1 cellular context compared by ENCODE assay signal in the genomic region with DNA sequence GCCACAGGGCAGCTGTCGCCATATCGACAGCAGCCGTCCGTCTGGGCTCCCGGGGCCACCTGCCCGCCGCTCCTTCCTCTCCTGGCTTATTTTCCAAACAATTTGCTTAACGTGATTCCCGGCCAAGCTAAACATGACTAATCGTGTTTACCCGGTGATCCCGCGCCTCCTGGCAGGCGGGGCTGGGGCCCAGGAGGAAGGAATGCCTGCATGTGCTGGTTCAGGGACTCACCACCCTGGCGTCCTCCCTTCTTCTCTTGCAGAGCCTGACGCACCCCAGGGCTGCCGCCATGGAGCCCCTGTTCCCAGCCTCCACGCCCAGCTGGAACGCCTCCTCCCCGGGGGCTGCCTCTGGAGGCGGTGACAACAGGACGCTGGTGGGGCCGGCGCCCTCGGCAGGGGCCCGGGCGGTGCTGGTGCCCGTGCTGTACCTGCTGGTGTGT.
A peak's percentile ranks its signal among the peaks of the same experiment; 100 is the strongest.
TF ChIP-seq lines count a peak whose summit lies in the region.

No MANE protein-coding gene starts in this region.

TF ChIP-seq in HepG2, 621 proteins besides CTCF, POLR2A, EP300 and RAD21 (continued from another document and continues in another):
- TF ChIP-seq, protein P1, sequence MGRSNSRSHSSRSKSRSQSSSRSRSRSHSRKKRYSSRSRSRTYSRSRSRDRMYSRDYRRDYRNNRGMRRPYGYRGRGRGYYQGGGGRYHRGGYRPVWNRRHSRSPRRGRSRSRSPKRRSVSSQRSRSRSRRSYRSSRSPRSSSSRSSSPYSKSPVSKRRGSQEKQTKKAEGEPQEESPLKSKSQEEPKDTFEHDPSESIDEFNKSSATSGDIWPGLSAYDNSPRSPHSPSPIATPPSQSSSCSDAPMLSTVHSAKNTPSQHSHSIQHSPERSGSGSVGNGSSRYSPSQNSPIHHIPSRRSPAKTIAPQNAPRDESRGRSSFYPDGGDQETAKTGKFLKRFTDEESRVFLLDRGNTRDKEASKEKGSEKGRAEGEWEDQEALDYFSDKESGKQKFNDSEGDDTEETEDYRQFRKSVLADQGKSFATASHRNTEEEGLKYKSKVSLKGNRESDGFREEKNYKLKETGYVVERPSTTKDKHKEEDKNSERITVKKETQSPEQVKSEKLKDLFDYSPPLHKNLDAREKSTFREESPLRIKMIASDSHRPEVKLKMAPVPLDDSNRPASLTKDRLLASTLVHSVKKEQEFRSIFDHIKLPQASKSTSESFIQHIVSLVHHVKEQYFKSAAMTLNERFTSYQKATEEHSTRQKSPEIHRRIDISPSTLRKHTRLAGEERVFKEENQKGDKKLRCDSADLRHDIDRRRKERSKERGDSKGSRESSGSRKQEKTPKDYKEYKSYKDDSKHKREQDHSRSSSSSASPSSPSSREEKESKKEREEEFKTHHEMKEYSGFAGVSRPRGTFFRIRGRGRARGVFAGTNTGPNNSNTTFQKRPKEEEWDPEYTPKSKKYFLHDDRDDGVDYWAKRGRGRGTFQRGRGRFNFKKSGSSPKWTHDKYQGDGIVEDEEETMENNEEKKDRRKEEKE (IDR thresholded peaks at IDR 0.05): no peak
- TF ChIP-seq, protein P2, sequence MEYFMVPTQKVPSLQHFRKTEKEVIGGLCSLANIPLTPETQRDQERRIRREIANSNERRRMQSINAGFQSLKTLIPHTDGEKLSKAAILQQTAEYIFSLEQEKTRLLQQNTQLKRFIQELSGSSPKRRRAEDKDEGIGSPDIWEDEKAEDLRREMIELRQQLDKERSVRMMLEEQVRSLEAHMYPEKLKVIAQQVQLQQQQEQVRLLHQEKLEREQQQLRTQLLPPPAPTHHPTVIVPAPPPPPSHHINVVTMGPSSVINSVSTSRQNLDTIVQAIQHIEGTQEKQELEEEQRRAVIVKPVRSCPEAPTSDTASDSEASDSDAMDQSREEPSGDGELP (IDR thresholded peaks at IDR 0.05; ENCODE audit: borderline replicate concordance, low read depth): peak; percentile 75; the same call in 1 of the 2 replicates
- peak; percentile 87; the same call in 1 of the 2 replicates for TF ChIP-seq TARDBP (CRISPR knock-in tag; IDR thresholded peaks at IDR 0.05)
- TF ChIP-seq YY1 (IDR thresholded peaks at IDR 0.05; ENCODE audit: insufficient read depth, insufficient replicate concordance, low read depth, low read length): peak; percentile 57
- peak; percentile 82 for TF ChIP-seq GABPB1 (CRISPR knock-in tag; IDR thresholded peaks at IDR 0.05)
- TF ChIP-seq, protein P3, sequence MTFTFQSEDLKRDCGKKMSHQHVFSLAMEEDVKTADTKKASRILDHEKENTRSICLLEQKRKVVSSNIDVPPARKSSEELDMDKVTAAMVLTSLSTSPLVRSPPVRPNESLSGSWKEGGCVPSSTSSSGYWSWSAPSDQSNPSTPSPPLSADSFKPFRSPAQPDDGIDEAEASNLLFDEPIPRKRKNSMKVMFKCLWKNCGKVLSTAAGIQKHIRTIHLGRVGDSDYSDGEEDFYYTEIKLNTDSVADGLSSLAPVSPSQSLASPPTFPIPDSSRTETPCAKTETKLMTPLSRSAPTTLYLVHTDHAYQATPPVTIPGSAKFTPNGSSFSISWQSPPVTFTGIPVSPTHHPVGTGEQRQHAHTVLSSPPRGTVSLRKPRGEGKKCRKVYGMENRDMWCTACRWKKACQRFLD (CRISPR knock-in tag; IDR thresholded peaks at IDR 0.05; ENCODE audit: borderline replicate concordance): peak; percentile 31; the same call in 1 of the 2 replicates
- TF ChIP-seq, protein P4, sequence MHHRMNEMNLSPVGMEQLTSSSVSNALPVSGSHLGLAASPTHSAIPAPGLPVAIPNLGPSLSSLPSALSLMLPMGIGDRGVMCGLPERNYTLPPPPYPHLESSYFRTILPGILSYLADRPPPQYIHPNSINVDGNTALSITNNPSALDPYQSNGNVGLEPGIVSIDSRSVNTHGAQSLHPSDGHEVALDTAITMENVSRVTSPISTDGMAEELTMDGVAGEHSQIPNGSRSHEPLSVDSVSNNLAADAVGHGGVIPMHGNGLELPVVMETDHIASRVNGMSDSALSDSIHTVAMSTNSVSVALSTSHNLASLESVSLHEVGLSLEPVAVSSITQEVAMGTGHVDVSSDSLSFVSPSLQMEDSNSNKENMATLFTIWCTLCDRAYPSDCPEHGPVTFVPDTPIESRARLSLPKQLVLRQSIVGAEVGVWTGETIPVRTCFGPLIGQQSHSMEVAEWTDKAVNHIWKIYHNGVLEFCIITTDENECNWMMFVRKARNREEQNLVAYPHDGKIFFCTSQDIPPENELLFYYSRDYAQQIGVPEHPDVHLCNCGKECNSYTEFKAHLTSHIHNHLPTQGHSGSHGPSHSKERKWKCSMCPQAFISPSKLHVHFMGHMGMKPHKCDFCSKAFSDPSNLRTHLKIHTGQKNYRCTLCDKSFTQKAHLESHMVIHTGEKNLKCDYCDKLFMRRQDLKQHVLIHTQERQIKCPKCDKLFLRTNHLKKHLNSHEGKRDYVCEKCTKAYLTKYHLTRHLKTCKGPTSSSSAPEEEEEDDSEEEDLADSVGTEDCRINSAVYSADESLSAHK (CRISPR knock-in tag; IDR thresholded peaks at IDR 0.05; ENCODE audit: borderline replicate concordance): no peak
- TF ChIP-seq, protein P5, sequence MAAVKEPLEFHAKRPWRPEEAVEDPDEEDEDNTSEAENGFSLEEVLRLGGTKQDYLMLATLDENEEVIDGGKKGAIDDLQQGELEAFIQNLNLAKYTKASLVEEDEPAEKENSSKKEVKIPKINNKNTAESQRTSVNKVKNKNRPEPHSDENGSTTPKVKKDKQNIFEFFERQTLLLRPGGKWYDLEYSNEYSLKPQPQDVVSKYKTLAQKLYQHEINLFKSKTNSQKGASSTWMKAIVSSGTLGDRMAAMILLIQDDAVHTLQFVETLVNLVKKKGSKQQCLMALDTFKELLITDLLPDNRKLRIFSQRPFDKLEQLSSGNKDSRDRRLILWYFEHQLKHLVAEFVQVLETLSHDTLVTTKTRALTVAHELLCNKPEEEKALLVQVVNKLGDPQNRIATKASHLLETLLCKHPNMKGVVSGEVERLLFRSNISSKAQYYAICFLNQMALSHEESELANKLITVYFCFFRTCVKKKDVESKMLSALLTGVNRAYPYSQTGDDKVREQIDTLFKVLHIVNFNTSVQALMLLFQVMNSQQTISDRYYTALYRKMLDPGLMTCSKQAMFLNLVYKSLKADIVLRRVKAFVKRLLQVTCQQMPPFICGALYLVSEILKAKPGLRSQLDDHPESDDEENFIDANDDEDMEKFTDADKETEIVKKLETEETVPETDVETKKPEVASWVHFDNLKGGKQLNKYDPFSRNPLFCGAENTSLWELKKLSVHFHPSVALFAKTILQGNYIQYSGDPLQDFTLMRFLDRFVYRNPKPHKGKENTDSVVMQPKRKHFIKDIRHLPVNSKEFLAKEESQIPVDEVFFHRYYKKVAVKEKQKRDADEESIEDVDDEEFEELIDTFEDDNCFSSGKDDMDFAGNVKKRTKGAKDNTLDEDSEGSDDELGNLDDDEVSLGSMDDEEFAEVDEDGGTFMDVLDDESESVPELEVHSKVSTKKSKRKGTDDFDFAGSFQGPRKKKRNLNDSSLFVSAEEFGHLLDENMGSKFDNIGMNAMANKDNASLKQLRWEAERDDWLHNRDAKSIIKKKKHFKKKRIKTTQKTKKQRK (IDR thresholded peaks at IDR 0.05; ENCODE audit: low read length): no peak
- TF ChIP-seq ZFP41 (CRISPR knock-in tag; IDR thresholded peaks at IDR 0.05; ENCODE audit: borderline replicate concordance): 0 out of 2 replicates have a peak, but pooled peaks have one; percentile 25
- no peak for TF ChIP-seq ZNF549 (CRISPR knock-in tag; IDR thresholded peaks at IDR 0.05)
- TF ChIP-seq TRIM24 (CRISPR knock-in tag; IDR thresholded peaks at IDR 0.05): 0 out of 2 replicates have a peak, but pooled peaks have one; percentile 22
- peak; percentile 89 for TF ChIP-seq ZNF589 (CRISPR knock-in tag; conservative IDR thresholded peaks at IDR 0.05)
- TF ChIP-seq ZNF33A (CRISPR knock-in tag; IDR thresholded peaks at IDR 0.05; ENCODE audit: borderline replicate concordance): no peak
- no peak for TF ChIP-seq ZNF382 (CRISPR knock-in tag; IDR thresholded peaks at IDR 0.05; ENCODE audit: borderline replicate concordance)
- TF ChIP-seq LCORL (IDR thresholded peaks at IDR 0.05): no peak
- TF ChIP-seq LCORL (CRISPR knock-in tag; IDR thresholded peaks at IDR 0.05): peak; percentile 82; the same call in 1 of the 2 replicates
- 0 out of 2 replicates have a peak, but pooled peaks have one; percentile 72 for TF ChIP-seq ZFP36L1 (CRISPR knock-in tag; IDR thresholded peaks at IDR 0.05)
- no peak for TF ChIP-seq ATM (IDR thresholded peaks at IDR 0.05; ENCODE audit: borderline replicate concordance)
- TF ChIP-seq STAT5B (CRISPR knock-in tag; IDR thresholded peaks at IDR 0.05): no peak
- peak; percentile 79 for TF ChIP-seq NR2C2 (CRISPR knock-in tag; IDR thresholded peaks at IDR 0.05; ENCODE audit: borderline replicate concordance)
- TF ChIP-seq ZNF446 (CRISPR knock-in tag; IDR thresholded peaks at IDR 0.05): no peak
- no peak for TF ChIP-seq RBM39 (IDR thresholded peaks at IDR 0.05; ENCODE audit: low read depth, low read length, poor library complexity, severe bottlenecking)
- TF ChIP-seq, protein P6, sequence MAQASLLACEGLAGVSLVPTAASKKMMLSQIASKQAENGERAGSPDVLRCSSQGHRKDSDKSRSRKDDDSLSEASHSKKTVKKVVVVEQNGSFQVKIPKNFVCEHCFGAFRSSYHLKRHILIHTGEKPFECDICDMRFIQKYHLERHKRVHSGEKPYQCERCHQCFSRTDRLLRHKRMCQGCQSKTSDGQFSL (CRISPR knock-in tag; IDR thresholded peaks at IDR 0.05): 0 out of 2 replicates have a peak, but pooled peaks have one; percentile 19
- TF ChIP-seq ZNF496 (CRISPR knock-in tag; IDR thresholded peaks at IDR 0.05; ENCODE audit: insufficient replicate concordance): no peak
- TF ChIP-seq, protein P7, sequence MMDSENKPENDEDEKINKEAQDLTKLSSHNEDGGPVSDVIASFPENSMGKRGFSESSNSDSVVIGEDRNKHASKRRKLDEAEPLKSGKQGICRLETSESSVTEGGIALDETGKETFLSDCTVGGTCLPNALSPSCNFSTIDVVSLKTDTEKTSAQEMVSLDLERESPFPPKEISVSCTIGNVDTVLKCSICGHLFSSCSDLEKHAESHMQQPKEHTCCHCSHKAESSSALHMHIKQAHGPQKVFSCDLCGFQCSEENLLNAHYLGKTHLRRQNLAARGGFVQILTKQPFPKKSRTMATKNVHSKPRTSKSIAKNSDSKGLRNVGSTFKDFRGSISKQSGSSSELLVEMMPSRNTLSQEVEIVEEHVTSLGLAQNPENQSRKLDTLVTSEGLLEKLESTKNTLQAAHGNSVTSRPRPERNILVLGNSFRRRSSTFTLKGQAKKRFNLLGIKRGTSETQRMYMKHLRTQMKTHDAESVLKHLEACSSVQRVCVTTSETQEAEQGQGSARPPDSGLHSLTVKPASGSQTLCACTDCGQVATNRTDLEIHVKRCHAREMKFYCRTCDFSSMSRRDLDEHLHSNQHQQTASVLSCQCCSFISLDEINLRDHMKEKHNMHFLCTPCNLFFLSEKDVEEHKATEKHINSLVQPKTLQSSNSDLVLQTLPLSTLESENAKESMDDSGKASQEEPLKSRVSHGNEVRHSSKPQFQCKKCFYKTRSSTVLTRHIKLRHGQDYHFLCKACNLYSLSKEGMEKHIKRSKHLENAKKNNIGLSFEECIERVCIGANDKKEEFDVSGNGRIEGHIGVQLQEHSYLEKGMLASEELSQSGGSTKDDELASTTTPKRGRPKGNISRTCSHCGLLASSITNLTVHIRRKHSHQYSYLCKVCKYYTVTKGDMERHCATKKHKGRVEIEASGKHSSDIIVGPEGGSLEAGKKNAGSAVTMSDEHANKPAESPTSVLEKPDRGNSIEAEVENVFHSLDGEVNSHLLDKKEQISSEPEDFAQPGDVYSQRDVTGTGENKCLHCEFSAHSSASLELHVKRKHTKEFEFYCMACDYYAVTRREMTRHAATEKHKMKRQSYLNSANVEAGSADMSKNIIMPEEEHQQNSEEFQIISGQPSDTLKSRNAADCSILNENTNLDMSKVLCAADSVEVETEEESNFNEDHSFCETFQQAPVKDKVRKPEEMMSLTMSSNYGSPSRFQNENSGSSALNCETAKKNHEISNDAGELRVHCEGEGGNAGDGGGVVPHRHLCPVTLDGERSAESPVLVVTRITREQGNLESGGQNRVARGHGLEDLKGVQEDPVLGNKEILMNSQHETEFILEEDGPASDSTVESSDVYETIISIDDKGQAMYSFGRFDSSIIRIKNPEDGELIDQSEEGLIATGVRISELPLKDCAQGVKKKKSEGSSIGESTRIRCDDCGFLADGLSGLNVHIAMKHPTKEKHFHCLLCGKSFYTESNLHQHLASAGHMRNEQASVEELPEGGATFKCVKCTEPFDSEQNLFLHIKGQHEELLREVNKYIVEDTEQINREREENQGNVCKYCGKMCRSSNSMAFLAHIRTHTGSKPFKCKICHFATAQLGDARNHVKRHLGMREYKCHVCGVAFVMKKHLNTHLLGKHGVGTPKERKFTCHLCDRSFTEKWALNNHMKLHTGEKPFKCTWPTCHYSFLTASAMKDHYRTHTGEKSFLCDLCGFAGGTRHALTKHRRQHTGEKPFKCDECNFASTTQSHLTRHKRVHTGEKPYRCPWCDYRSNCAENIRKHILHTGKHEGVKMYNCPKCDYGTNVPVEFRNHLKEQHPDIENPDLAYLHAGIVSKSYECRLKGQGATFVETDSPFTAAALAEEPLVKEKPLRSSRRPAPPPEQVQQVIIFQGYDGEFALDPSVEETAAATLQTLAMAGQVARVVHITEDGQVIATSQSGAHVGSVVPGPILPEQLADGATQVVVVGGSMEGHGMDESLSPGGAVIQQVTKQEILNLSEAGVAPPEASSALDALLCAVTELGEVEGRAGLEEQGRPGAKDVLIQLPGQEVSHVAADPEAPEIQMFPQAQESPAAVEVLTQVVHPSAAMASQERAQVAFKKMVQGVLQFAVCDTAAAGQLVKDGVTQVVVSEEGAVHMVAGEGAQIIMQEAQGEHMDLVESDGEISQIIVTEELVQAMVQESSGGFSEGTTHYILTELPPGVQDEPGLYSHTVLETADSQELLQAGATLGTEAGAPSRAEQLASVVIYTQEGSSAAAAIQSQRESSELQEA (CRISPR knock-in tag; IDR thresholded peaks at IDR 0.05; ENCODE audit: not compliant biosample characterization): no peak
- TF ChIP-seq THAP11 (CRISPR knock-in tag; IDR thresholded peaks at IDR 0.05): peak; percentile 74
- TF ChIP-seq, protein P8, sequence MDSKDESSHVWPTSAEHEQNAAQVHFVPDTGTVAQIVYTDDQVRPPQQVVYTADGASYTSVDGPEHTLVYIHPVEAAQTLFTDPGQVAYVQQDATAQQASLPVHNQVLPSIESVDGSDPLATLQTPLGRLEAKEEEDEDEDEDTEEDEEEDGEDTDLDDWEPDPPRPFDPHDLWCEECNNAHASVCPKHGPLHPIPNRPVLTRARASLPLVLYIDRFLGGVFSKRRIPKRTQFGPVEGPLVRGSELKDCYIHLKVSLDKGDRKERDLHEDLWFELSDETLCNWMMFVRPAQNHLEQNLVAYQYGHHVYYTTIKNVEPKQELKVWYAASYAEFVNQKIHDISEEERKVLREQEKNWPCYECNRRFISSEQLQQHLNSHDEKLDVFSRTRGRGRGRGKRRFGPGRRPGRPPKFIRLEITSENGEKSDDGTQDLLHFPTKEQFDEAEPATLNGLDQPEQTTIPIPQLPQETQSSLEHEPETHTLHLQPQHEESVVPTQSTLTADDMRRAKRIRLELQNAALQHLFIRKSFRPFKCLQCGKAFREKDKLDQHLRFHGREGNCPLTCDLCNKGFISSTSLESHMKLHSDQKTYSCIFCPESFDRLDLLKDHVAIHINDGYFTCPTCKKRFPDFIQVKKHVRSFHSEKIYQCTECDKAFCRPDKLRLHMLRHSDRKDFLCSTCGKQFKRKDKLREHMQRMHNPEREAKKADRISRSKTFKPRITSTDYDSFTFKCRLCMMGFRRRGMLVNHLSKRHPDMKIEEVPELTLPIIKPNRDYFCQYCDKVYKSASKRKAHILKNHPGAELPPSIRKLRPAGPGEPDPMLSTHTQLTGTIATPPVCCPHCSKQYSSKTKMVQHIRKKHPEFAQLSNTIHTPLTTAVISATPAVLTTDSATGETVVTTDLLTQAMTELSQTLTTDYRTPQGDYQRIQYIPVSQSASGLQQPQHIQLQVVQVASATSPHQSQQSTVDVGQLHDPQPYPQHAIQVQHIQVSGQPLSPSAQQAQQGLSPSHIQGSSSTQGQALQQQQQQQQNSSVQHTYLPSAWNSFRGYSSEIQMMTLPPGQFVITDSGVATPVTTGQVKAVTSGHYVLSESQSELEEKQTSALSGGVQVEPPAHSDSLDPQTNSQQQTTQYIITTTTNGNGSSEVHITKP (CRISPR knock-in tag; IDR thresholded peaks at IDR 0.05; ENCODE audit: low read depth): peak; percentile 80
- TF ChIP-seq ARID2 (CRISPR knock-in tag; IDR thresholded peaks at IDR 0.05; ENCODE audit: borderline replicate concordance): no peak
- TF ChIP-seq ZNF326 (CRISPR knock-in tag; IDR thresholded peaks at IDR 0.05; ENCODE audit: borderline replicate concordance): no peak
